Comparison of ENCODE assay signal across 18 cellular contexts in genomic region chr12:41968661-41969060, GRCh38.
DNase-seq lines count a peak whose midpoint lies in the region; ATAC-seq and TF ChIP-seq lines count a peak whose summit lies in the region.
"Had no signal": no experiment of that assay in that cellular context is flagged by ENCODE, and none has a peak within 500 bp of the region (broad histone marks: within the 10 kb centered on the region; RNA-seq: fewer than 3 reads in every experiment).

No MANE protein-coding gene starts in this region.

- BruUV-seq in PC-3 (replicated peaks; lab: Mats Ljungman, UMichigan) = no TSS peak

- POLR2A ChIA-PET in PC-3 (lab: Charles Lee; ENCODE audit: unreplicated experiment) = no interaction called here

- H3K27me3 ChIP-seq in PC-3 (ENCODE audit: low read length) (no peaks in the 10 kb centered on the region), endodermal cell (ENCODE audit: control insufficient read depth, insufficient read depth, low read length, poor library complexity, severe bottlenecking) (no peaks in the 10 kb centered on the region)

- no peak overlapping the region for H2AFZ ChIP-seq in PC-3 (ENCODE audit: low read length)

- intact Hi-C loops in PC-3 (cut with micrococcal nuclease) = no loop called here

- H3K36me3 Mint-ChIP-seq in endodermal cell (ENCODE audit: low read depth) (no peaks in the 10 kb centered on the region), nephron progenitor cell (ENCODE audit: low read depth) (no peaks in the 10 kb centered on the region)
- H3K36me3 Mint-ChIP-seq: CD4-positive, CD25-positive, alpha-beta regulatory T cell; IgD-negative memory B cell had no signal

- H3K27ac Mint-ChIP-seq in endodermal cell (no peak overlapping the region), nephron progenitor cell (peak overlapping the region; percentile 74)
- H3K27ac Mint-ChIP-seq: CD4-positive, CD25-positive, alpha-beta regulatory T cell; HFFc6 had no signal

- H3K4me3 Mint-ChIP-seq in endodermal cell (peak overlapping the region; percentile 0), nephron progenitor cell (peak overlapping the region; percentile 54)
- H3K4me3 Mint-ChIP-seq: CD4-positive, CD25-positive, alpha-beta regulatory T cell; HFFc6; IgD-negative memory B cell had no signal

- peaks cover 36% of the 10 kb centered on the region for H3K4me1 ChIP-seq in PC-3 (ENCODE audit: insufficient read depth, low read length)
- H3K4me1 ChIP-seq in endodermal cell (ENCODE audit: control insufficient read depth, insufficient read depth, low read length) = peaks cover 15% of the 10 kb centered on the region

- peak overlapping the region; percentile 32; the same call in 1 of the 2 replicates for H3K4me2 ChIP-seq in PC-3 (ENCODE audit: low read length)

- H3K4me1 Mint-ChIP-seq in endodermal cell = peaks cover 27% of the 10 kb centered on the region
- peaks cover 47% of the 10 kb centered on the region for H3K4me1 Mint-ChIP-seq in nephron progenitor cell
- H3K4me1 Mint-ChIP-seq: CD4-positive, CD25-positive, alpha-beta regulatory T cell; IgD-negative memory B cell had no signal

- H3K27me3 Mint-ChIP-seq in endodermal cell (ENCODE audit: insufficient read depth) = peaks cover 26% of the 10 kb centered on the region
- no peaks in the 10 kb centered on the region for H3K27me3 Mint-ChIP-seq in nephron progenitor cell (ENCODE audit: low read depth, poor library complexity)
- H3K27me3 Mint-ChIP-seq: CD4-positive, CD25-positive, alpha-beta regulatory T cell had no signal

- CTCF ChIA-PET in PC-3 (lab: Charles Lee) = no interaction called here

- 0 out of 2 replicates have a peak overlapping the region, but pooled peaks have one; percentile 32 for H3K27ac ChIP-seq in PC-3 (ENCODE audit: low read length)
- no peak overlapping the region for H3K27ac ChIP-seq in endodermal cell (ENCODE audit: low read depth, low read length)
- H3K27ac ChIP-seq: RWPE1 had no signal

- no peak overlapping the region for H3K9ac ChIP-seq in PC-3 (ENCODE audit: low read length)
- no peak overlapping the region for H3K9ac ChIP-seq in endodermal cell (ENCODE audit: extremely low read depth, low read length, poor library complexity, severe bottlenecking)

- no peaks in the 10 kb centered on the region for H3K9me3 ChIP-seq in PC-3 (ENCODE audit: low read length)
- H3K9me3 ChIP-seq in endodermal cell (ENCODE audit: control insufficient read depth, low read length) = no peaks in the 10 kb centered on the region

- no peaks in the 10 kb centered on the region for H4K20me1 ChIP-seq in PC-3 (ENCODE audit: low read length)

- H3K4me3 ChIP-seq in PC-3 (ENCODE audit: low read length) (no peak overlapping the region), endodermal cell (ENCODE audit: low read length) (peak overlapping the region; percentile 50)

- peaks cover 4% of the 10 kb centered on the region; the same call in 1 of the 2 replicates for H3K9me2 ChIP-seq in PC-3 (replicated peaks; ENCODE audit: low read length)

- H3K9me3 Mint-ChIP-seq in endodermal cell = no peaks in the 10 kb centered on the region
- no peaks in the 10 kb centered on the region for H3K9me3 Mint-ChIP-seq in nephron progenitor cell
- H3K9me3 Mint-ChIP-seq: HFFc6 had no signal

- H3K36me3 ChIP-seq in PC-3 (ENCODE audit: low read depth, low read length) (no peaks in the 10 kb centered on the region), endodermal cell (ENCODE audit: control insufficient read depth, insufficient read depth, low read length) (no peaks in the 10 kb centered on the region)

- DNase-seq in PC-3 = no peak
- DNase-seq in endodermal cell = no peak
- DNase-seq in nephron progenitor cell = no peak
- no peak for DNase-seq in NCI-H345 treated with DMSO at 0.1 percent for 48 hours (lab: John Stamatoyannopoulos, UW; ENCODE audit: unreplicated experiment)
- DNase-seq in cerebellar cortex (ENCODE audit: low spot score) = no peak
- no peak for DNase-seq in cerebellum (ENCODE audit: low spot score)
- DNase-seq: CD4-positive, CD25-positive, alpha-beta regulatory T cell; EL; GF-D8; HFFc6; NCI-H1694 treated with DMSO at 0.1 percent for 48 hours; NCI-H2081 treated with DMSO at 0.1 percent for 48 hours; NCI-H446 treated with DMSO at 0.1 percent for 48 hours; NCI-H526 treated with DMSO at 0.1 percent for 48 hours; SHP77 treated with DMSO at 0.1 percent for 48 hours had no signal

- TF ChIP-seq CTCF in PC-3 (conservative IDR thresholded peaks at IDR 0.05; ENCODE audit: low read depth, low read length) = no peak
- TF ChIP-seq CTCF in endodermal cell (conservative IDR thresholded peaks at IDR 0.05) = no peak
- no peak for TF ChIP-seq CTCF in nephron progenitor cell (IDR thresholded peaks at IDR 0.05)

- no peaks in the 10 kb centered on the region for H3F3A ChIP-seq in PC-3 (ENCODE audit: low read length, unreplicated experiment)

- no peaks in the 10 kb centered on the region for H3K79me2 ChIP-seq in PC-3 (ENCODE audit: low read length)

- ATAC-seq in PC-3 = no peak
- ATAC-seq in HG03460 (IDR thresholded peaks at IDR 0.05; ENCODE audit: unreplicated experiment) = no peak
